Comparison of ENCODE assay signal across 19 cellular contexts in genomic region chr3:59517448-59517847, GRCh38.
DNase-seq lines count a peak whose midpoint lies in the region; TF ChIP-seq lines count a peak whose summit lies in the region.
"Had no signal": no experiment of that assay in that cellular context is flagged by ENCODE, and none has a peak within 500 bp of the region (broad histone marks: within the 10 kb centered on the region; RNA-seq: fewer than 3 reads in every experiment).

No MANE protein-coding gene starts in this region.

- no peaks in the 10 kb centered on the region for H3K36me3 Mint-ChIP-seq in activated naive CD8-positive, alpha-beta T cell treated with anti-CD3 and anti-CD28 coated beads for 36 hours
- H3K36me3 Mint-ChIP-seq: CD8-positive, alpha-beta memory T cell; T-cell had no signal

- H3K27me3 ChIP-seq in mesendoderm (ENCODE audit: insufficient read depth, low read length, poor library complexity) (no peaks in the 10 kb centered on the region), vagina (no peaks in the 10 kb centered on the region)
- H3K27me3 ChIP-seq: Peyer's patch had no signal

- H3K27me3 Mint-ChIP-seq in activated naive CD8-positive, alpha-beta T cell treated with anti-CD3 and anti-CD28 coated beads for 36 hours, result no peaks in the 10 kb centered on the region
- H3K27me3 Mint-ChIP-seq: T-cell had no signal

- no CpG with 5 or more reads among the region's 3 CpGs for WGBS in mesendoderm (ENCODE audit: extremely low coverage, insufficient coverage, low lambda C conversion rate)

- H4K8ac ChIP-seq in mesendoderm (ENCODE audit: low read depth, low read length), result no peak overlapping the region

- no peak overlapping the region for H3K27ac Mint-ChIP-seq in activated naive CD8-positive, alpha-beta T cell treated with anti-CD3 and anti-CD28 coated beads for 36 hours
- H3K27ac Mint-ChIP-seq: CD8-positive, alpha-beta memory T cell; T-cell; T-helper 2 cell treated with Interferon-gamma antibody and Interleukin-4, amounts not matched to agents 5 μg/mL and 100 μg/mL, for 36 hours had no signal

- no peak overlapping the region for H3K4me2 ChIP-seq in mesendoderm (ENCODE audit: low read length)

- no peaks in the 10 kb centered on the region for H3K9me3 ChIP-seq in vagina
- H3K9me3 ChIP-seq: Peyer's patch had no signal

- DNase-seq in DMS153 (lab: John Stamatoyannopoulos, UW), result peak; percentile 10
- DNase-seq in HEK293T (ENCODE audit: extremely low spot score), result no peak
- DNase-seq in NCI-H69 (lab: John Stamatoyannopoulos, UW), result peak; percentile 53
- no peak for DNase-seq in mesendoderm
- no peak for DNase-seq in vagina (ENCODE audit: extremely low spot score in 2 of 2)
- no peak for DNase-seq in CD1c-positive myeloid dendritic cell (ENCODE audit: extremely low spot score)
- DNase-seq in activated naive CD8-positive, alpha-beta T cell treated with anti-CD3 and anti-CD28 coated beads for 36 hours, result no peak
- DNase-seq: AML-193; C1 segment of cervical spinal cord; CD8-positive, alpha-beta memory T cell; DMS79 treated with DMSO at 0.1 percent for 48 hours; GOT3; Kasumi-1; NCI-H2081 treated with DMSO at 0.1 percent for 48 hours; NCI-H774; Peyer's patch; T-cell had no signal

- no peak overlapping the region for H3K4ac ChIP-seq in mesendoderm (ENCODE audit: low read depth, low read length)

- CTCF ChIA-PET in HEK293T (lab: Yijun Ruan, JAX), result no interaction called here

- peak overlapping the region; percentile 74 for H2BK15ac ChIP-seq in mesendoderm (replicated peaks; ENCODE audit: low read depth)

- no peak overlapping the region for H4K5ac ChIP-seq in mesendoderm (ENCODE audit: low read length)

- no peak for TF ChIP-seq CTCF in vagina (IDR thresholded peaks at IDR 0.05)

- no peaks in the 10 kb centered on the region for H3K79me2 ChIP-seq in mesendoderm (ENCODE audit: control insufficient read depth, insufficient read depth, low read length)

- no peak overlapping the region for H3K27ac ChIP-seq in mesendoderm (ENCODE audit: low read depth, low read length)
- H3K27ac ChIP-seq in vagina, result no peak overlapping the region
- H3K27ac ChIP-seq: Peyer's patch had no signal

- H3K56ac ChIP-seq in mesendoderm (ENCODE audit: low read length), result no peak overlapping the region

- peaks cover 12% of the 10 kb centered on the region for H3K4me1 Mint-ChIP-seq in activated naive CD8-positive, alpha-beta T cell treated with anti-CD3 and anti-CD28 coated beads for 36 hours

- H3K36me3 ChIP-seq in mesendoderm (ENCODE audit: control insufficient read depth, insufficient read depth, low read length) (no peaks in the 10 kb centered on the region), vagina (no peaks in the 10 kb centered on the region)
- H3K36me3 ChIP-seq: Peyer's patch had no signal

- no peak overlapping the region for H2BK120ac ChIP-seq in mesendoderm (ENCODE audit: low read depth, low read length)

- H3K9ac ChIP-seq in mesendoderm (ENCODE audit: low read length), result no peak overlapping the region

- no peak overlapping the region for H3K4me3 Mint-ChIP-seq in activated naive CD8-positive, alpha-beta T cell treated with anti-CD3 and anti-CD28 coated beads for 36 hours
- H3K4me3 Mint-ChIP-seq: CD8-positive, alpha-beta memory T cell; T-cell; T-helper 2 cell treated with Interferon-gamma antibody and Interleukin-4, amounts not matched to agents 5 μg/mL and 100 μg/mL, for 36 hours had no signal

- H3K79me1 ChIP-seq in mesendoderm (ENCODE audit: low read length), result no peaks in the 10 kb centered on the region

- intact Hi-C loops in vagina (cut with DNase I), result no loop called here

- no peak overlapping the region for H3K18ac ChIP-seq in mesendoderm (ENCODE audit: low read length)

- H3K23ac ChIP-seq in mesendoderm (ENCODE audit: low read length), result no peak overlapping the region

- no peak overlapping the region for H2AK5ac ChIP-seq in mesendoderm (ENCODE audit: low read length)

- no peaks in the 10 kb centered on the region for H3K9me3 Mint-ChIP-seq in activated naive CD8-positive, alpha-beta T cell treated with anti-CD3 and anti-CD28 coated beads for 36 hours
- H3K9me3 Mint-ChIP-seq: CD8-positive, alpha-beta memory T cell; T-cell; T-helper 2 cell treated with Interferon-gamma antibody and Interleukin-4, amounts not matched to agents 5 μg/mL and 100 μg/mL, for 36 hours had no signal

- no peak overlapping the region for H3K4me3 ChIP-seq in mesendoderm (ENCODE audit: low read length)
- H3K4me3 ChIP-seq in vagina, result no peak overlapping the region
- H3K4me3 ChIP-seq: GM12878, Peyer's patch had no signal

- H2BK5ac ChIP-seq in mesendoderm (ENCODE audit: low read length), result no peak overlapping the region

- POLR2A ChIA-PET in HEK293T (lab: Yijun Ruan, JAX), result no interaction called here

- no peak for TF ChIP-seq POLR2A in vagina (IDR thresholded peaks at IDR 0.05)

- H3K4me1 ChIP-seq in mesendoderm (ENCODE audit: control insufficient read depth, low read depth, low read length), result peaks cover 2% of the 10 kb centered on the region
- H3K4me1 ChIP-seq in vagina, result no peaks in the 10 kb centered on the region
- H3K4me1 ChIP-seq: Peyer's patch had no signal

TF ChIP-seq in HEK293T, 16 proteins besides CTCF, POLR2A, EP300 and RAD21:
- TF ChIP-seq, protein P1, sequence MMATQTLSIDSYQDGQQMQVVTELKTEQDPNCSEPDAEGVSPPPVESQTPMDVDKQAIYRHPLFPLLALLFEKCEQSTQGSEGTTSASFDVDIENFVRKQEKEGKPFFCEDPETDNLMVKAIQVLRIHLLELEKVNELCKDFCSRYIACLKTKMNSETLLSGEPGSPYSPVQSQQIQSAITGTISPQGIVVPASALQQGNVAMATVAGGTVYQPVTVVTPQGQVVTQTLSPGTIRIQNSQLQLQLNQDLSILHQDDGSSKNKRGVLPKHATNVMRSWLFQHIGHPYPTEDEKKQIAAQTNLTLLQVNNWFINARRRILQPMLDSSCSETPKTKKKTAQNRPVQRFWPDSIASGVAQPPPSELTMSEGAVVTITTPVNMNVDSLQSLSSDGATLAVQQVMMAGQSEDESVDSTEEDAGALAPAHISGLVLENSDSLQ (IDR thresholded peaks at IDR 0.05), result 0 out of 2 replicates have a peak, but pooled peaks have one; percentile 10
- TF ChIP-seq FOXA1 (IDR thresholded peaks at IDR 0.05), result no peak

Comparison
In these comparisons a context has a peak if more than half of its experiments do, and no peak if none do; other contexts are left out.
1. DNase-seq: peak in DMS153 (single experiment) and NCI-H69 (single experiment); none in HEK293T (single experiment), mesendoderm (single experiment), vagina (0 of 2), CD1c-positive myeloid dendritic cell (single experiment) and activated naive CD8-positive, alpha-beta T cell treated with anti-CD3 and anti-CD28 coated beads for 36 hours (single experiment).